ENCODE assay signal across 20 cellular contexts in genomic region chr17:74592087-74592990, GRCh38. TPM values are rescaled to one million over a fixed set of nuclear protein-coding genes. Genes with fewer than 3 reads are reported as not detected.
A peak's percentile ranks its signal among the peaks of the same experiment; 100 is the strongest.
DNase-seq lines count a peak whose midpoint lies in the region; ATAC-seq, FAIRE-seq and TF ChIP-seq lines count a peak whose summit lies in the region.
"Had no signal": no experiment of that assay in that cellular context is flagged by ENCODE, and none has a peak within 500 bp of the region (broad histone marks: within the 10 kb centered on the region; RNA-seq: fewer than 3 reads in every experiment).

Gene CD300LD, minus strand, starts transcription at chr17:74592283. Its CDS starts 81 bp downstream, at chr17:74592202.

- no peak for TF ChIP-seq EP300 in GM12878 (IDR thresholded peaks at IDR 0.05; ENCODE audit: borderline replicate concordance in 1 of 2, control insufficient read depth in 1 of 2, low read depth in 2 of 2, low read length in 2 of 2)

- H3K9ac ChIP-seq in GM12878 (ENCODE audit: control insufficient read depth, insufficient read depth, low read length) (no peak within 1 kb of the TSS), colonic mucosa (ENCODE audit: low read depth in 2 of 2, low read length in 2 of 2) (no peak within 1 kb of the TSS)

- CTCF ChIA-PET in CD4-positive, alpha-beta T cell (lab: Charles Lee), result no interaction called here
- CTCF ChIA-PET in GM12878 (lab: Yijun Ruan, JAX), result interaction anchor here (0.7 to 3.2 kb wide), 6 partner anchors 9 to 277 kb away, joined by 3 to 12 read pairs (median 4); partner anchors contain the start of gene CD300H

- no TSS peak for BruUV-seq in GM12878 (replicated peaks; lab: Mats Ljungman, UMichigan)

- H3K36me3 Mint-ChIP-seq in CD4-positive, alpha-beta T cell (ENCODE audit: low read depth), result no peaks in the 10 kb centered on the region
- H3K36me3 Mint-ChIP-seq: CD4-positive, CD25-positive, alpha-beta regulatory T cell had no signal

- no peaks in the 10 kb centered on the region for H3K9me3 Mint-ChIP-seq in CD4-positive, alpha-beta T cell
- H3K9me3 Mint-ChIP-seq: activated T-helper 1 cell treated with anti-CD3 and anti-CD28 coated beads, Interleukin-12 subunit alpha, Interleukin-12 subunit beta, Interleukin-2, Interleukin-4 antibody, amounts not matched to agents 30 ng/mL and 10 ng/mL and 1 ng/mL, durations not matched to agents 14 hours and 24 hours and 36 hours had no signal

- H3K79me2 ChIP-seq in GM12878 (ENCODE audit: control insufficient read depth, insufficient read depth, low read length), result no peaks in the 10 kb centered on the region

- no peaks in the 10 kb centered on the region for H3K27me3 ChIP-seq in CD4-positive, alpha-beta T cell (ENCODE audit: control insufficient read depth, insufficient read depth, low read length)
- H3K27me3 ChIP-seq in GM12878 (replicated peaks in 1 of 2; ENCODE audit: control insufficient read depth in 2 of 2, insufficient read depth in 2 of 2, low read length in 1 of 2) (peaks cover 0 to 2% of the 10 kb centered on the region in 2 experiments; a peak in 2 of 4 replicates), colonic mucosa (no peaks in the 10 kb centered on the region)
- H3K27me3 ChIP-seq: ovary had no signal

- no peak within 1 kb of the TSS for H3K4me2 ChIP-seq in GM12878 (ENCODE audit: control insufficient read depth, insufficient read depth)

- no peak for TF ChIP-seq POLR2A in GM12878 (IDR thresholded peaks at IDR 0.05; ENCODE audit: low read depth, low read length)

- FAIRE-seq in GM12878 (lab: Jason Lieb, UNC), result no peak

- peaks cover 22% of the 10 kb centered on the region for H3K4me1 Mint-ChIP-seq in CD4-positive, alpha-beta T cell (ENCODE audit: low read depth)

- peak; percentile 77 for ATAC-seq in CD4-positive, alpha-beta T cell (ENCODE audit: poor library complexity)
- ATAC-seq in GM12878 (no peak), HG03439 (IDR thresholded peaks at IDR 0.05; ENCODE audit: unreplicated experiment) (no peak)
- ATAC-seq: activated CD4-positive, CD25-positive, alpha-beta regulatory T cell treated with anti-CD3 and anti-CD28 coated beads, Interleukin-2, amount 50 U/mL, for 24 hours; left cardiac atrium; PC-3 had no signal

- POLR2A ChIA-PET in CD4-positive, alpha-beta T cell (lab: Charles Lee), result interaction anchor here (0.9 to 1.4 kb wide), 2 partner anchors 11 to 281 kb away, joined by 4 to 6 read pairs; no protein-coding TSS in a partner anchor
- POLR2A ChIA-PET in GM12878 (lab: Charles Lee), result interaction anchor here (0.8 kb wide), 1 partner anchor 8 kb away, joined by 4 read pairs; no protein-coding TSS in a partner anchor

- no peak for TF ChIP-seq RAD21 in GM12878 (IDR thresholded peaks at IDR 0.05; ENCODE audit: insufficient read depth, low read depth, low read length)

- no peaks in the 10 kb centered on the region for H4K20me1 ChIP-seq in GM12878 (ENCODE audit: control insufficient read depth, insufficient read depth)

- no peaks in the 10 kb centered on the region for H3K4me1 ChIP-seq in GM12878 (ENCODE audit: control insufficient read depth, insufficient read depth, low read length)
- H3K4me1 ChIP-seq in colonic mucosa, result no peaks in the 10 kb centered on the region
- H3K4me1 ChIP-seq: uterus had no signal

- H3K4me3 ChIP-seq in GM12878, result no peak within 1 kb of the TSS
- no peak within 1 kb of the TSS for H3K4me3 ChIP-seq in colonic mucosa
- H3K4me3 ChIP-seq: ovary, uterus had no signal

- H3K36me3 ChIP-seq in GM12878 (ENCODE audit: control insufficient read depth in 2 of 2, insufficient read depth in 2 of 2, low read length in 1 of 2) (no peaks in the 10 kb centered on the region), colonic mucosa (no peaks in the 10 kb centered on the region)
- H3K36me3 ChIP-seq: ovary, uterus had no signal

- RAD21 ChIA-PET in GM12878 (lab: Charles Lee; ENCODE audit: unreplicated experiment), result interaction anchor here (1.2 to 2.6 kb wide), 2 partner anchors 12 to 19 kb away, joined by 3 to 5 read pairs; no protein-coding TSS in a partner anchor

- intact Hi-C loops in CD4-positive, alpha-beta T cell (cut with DNase I, micrococcal nuclease), result no loop called here
- intact Hi-C loops in GM12878 (cut with micrococcal nuclease; ENCODE audit: unreplicated experiment) (no loop called here), colonic mucosa (cut with DNase I) (no loop called here)

- H3K27ac ChIP-seq in CD4-positive, alpha-beta T cell (ENCODE audit: low read depth, low read length), result no peak within 1 kb of the TSS
- H3K27ac ChIP-seq in GM12878 (ENCODE audit: control insufficient read depth, insufficient read depth) (no peak within 1 kb of the TSS), colonic mucosa (no peak within 1 kb of the TSS)
- H3K27ac ChIP-seq: ovary, uterus had no signal

- peak within 1 kb of the TSS; percentile 76 for H3K27ac Mint-ChIP-seq in CD4-positive, alpha-beta T cell
- H3K27ac Mint-ChIP-seq: activated T-helper 1 cell treated with anti-CD3 and anti-CD28 coated beads, Interleukin-12 subunit alpha, Interleukin-12 subunit beta, Interleukin-2, Interleukin-4 antibody, amounts not matched to agents 30 ng/mL and 10 ng/mL and 1 ng/mL, durations not matched to agents 14 hours and 24 hours and 36 hours; CD4-positive, CD25-positive, alpha-beta regulatory T cell had no signal

- H3K4me3 Mint-ChIP-seq in CD4-positive, alpha-beta T cell, result peak within 1 kb of the TSS; percentile 23
- H3K4me3 Mint-ChIP-seq: activated T-helper 1 cell treated with anti-CD3 and anti-CD28 coated beads, Interleukin-12 subunit alpha, Interleukin-12 subunit beta, Interleukin-2, Interleukin-4 antibody, amounts not matched to agents 30 ng/mL and 10 ng/mL and 1 ng/mL, durations not matched to agents 14 hours and 24 hours and 36 hours had no signal

- SMC1A ChIA-PET in GM12878 (lab: Charles Lee; ENCODE audit: uncharacterized antibody, unreplicated experiment), result no interaction called here

- in situ Hi-C loops in GM12878 (cut with MboI), result no loop called here

- H3K9me3 ChIP-seq in CD4-positive, alpha-beta T cell (ENCODE audit: control insufficient read depth, low read length), result no peaks in the 10 kb centered on the region
- H3K9me3 ChIP-seq in GM12878 (replicated peaks; ENCODE audit: control insufficient read depth, insufficient read depth, low read length), result no peaks in the 10 kb centered on the region; the same call in 2 of the 3 replicates
- no peaks in the 10 kb centered on the region for H3K9me3 ChIP-seq in colonic mucosa
- H3K9me3 ChIP-seq: ovary, uterus had no signal

- WGBS in GM12878 (ENCODE audit: insufficient coverage, insufficient replicate concordance, low lambda C conversion rate, missing lambda C conversion rate), result 35% methylated on average over 14 of the region's 14 CpGs

- no peak within 1 kb of the TSS for H2AFZ ChIP-seq in GM12878 (ENCODE audit: control insufficient read depth, low read depth, low read length)

- H3K27me3 Mint-ChIP-seq in CD4-positive, alpha-beta T cell, result peaks cover 8% of the 10 kb centered on the region

- peak; percentile 33 to 45 for DNase-seq in AML-193 (lab: John Stamatoyannopoulos, UW)
- no peak for DNase-seq in CD4-positive, alpha-beta T cell
- peak; percentile 34 to 81 for DNase-seq in NOMO-1 (lab: John Stamatoyannopoulos, UW; ENCODE audit: unreplicated experiment in 2 of 2)
- DNase-seq in GM12878 (ENCODE audit: low read depth, low spot score), result no peak
- DNase-seq in HCEC 1CT, result no peak
- DNase-seq in colonic mucosa, result no peak
- DNase-seq: effector CD8-positive, alpha-beta T cell; EL; H7; left cardiac atrium; NCI-H1417 treated with DMSO at 0.1 percent for 48 hours; ovary; PC-3; uterus had no signal

- no peak for TF ChIP-seq CTCF in CD4-positive, alpha-beta T cell (IDR thresholded peaks at IDR 0.05)
- no peak for TF ChIP-seq CTCF in GM12878 (IDR thresholded peaks at IDR 0.05 in 2 of 3, conservative IDR thresholded peaks at IDR 0.05 in 1 of 3; ENCODE audit: control insufficient read depth in 2 of 3, extremely low read depth in 1 of 3, insufficient read depth in 1 of 3, low read depth in 3 of 3, low read length in 3 of 3)
- no peak for TF ChIP-seq CTCF in colonic mucosa (IDR thresholded peaks at IDR 0.05)

TF ChIP-seq in GM12878, 131 proteins besides CTCF, POLR2A, EP300 and RAD21 (continues in another document):
- TF ChIP-seq RB1 (IDR thresholded peaks at IDR 0.05; ENCODE audit: borderline replicate concordance), result no peak
- no peak for TF ChIP-seq SMAD1 (IDR thresholded peaks at IDR 0.05; ENCODE audit: low read depth, partially characterized antibody)
- no peak for TF ChIP-seq ZNF217 (IDR thresholded peaks at IDR 0.05)
- TF ChIP-seq HSF1 (IDR thresholded peaks at IDR 0.05; ENCODE audit: low read depth, low read length), result no peak
- no peak for TF ChIP-seq CBX5 (IDR thresholded peaks at IDR 0.05; ENCODE audit: low read depth)
- TF ChIP-seq SPI1 (IDR thresholded peaks at IDR 0.05; ENCODE audit: borderline replicate concordance, insufficient read depth, low read depth, low read length), result peak; percentile 43; the same call in 1 of the 2 replicates

RNA-seq across cellular contexts. Expression of gene CD300LD, which starts in this region (rescaled TPM):
- total RNA-seq in CD4-positive, alpha-beta T cell, result not detected
- total RNA-seq in GM12878 (2013; cell fraction: nucleolus; rRNA removed), result not detected in 2 replicates
- total RNA-seq in GM12878 (2014; rRNA removed) (not detected in 2 replicates), GM12878 (2014; rRNA removed; fragmentation: Illumina TruSeq; extraction: Trizol) (not detected in 2 replicates), GM12878 (2021) (not detected in 2 replicates), colonic mucosa (not detected)
- not detected for polyA plus RNA-seq in GM12878 (2011; ENCODE audit: low read depth)
- polyA plus RNA-seq in GM12878 (2011; rRNA removed) (not detected in 2 replicates), GM12878 (2014; fragmentation: Illumina TruSeq; extraction: Trizol) (not detected in 2 replicates), GM12878 (2014; fragmentation: Nextera tagmentation; extraction: Ambion mirVana) (not detected), GM12878 (2014; rRNA removed) (not detected in 2 replicates), GM12878 (2016; fragmentation: Nextera tagmentation; extraction: Ambion mirVana) (not detected)
- not detected in 2 replicates for polyA plus RNA-seq in GM12878 (2011; cell fraction: cytosol; rRNA removed)
- polyA plus RNA-seq in GM12878 (2011; cell fraction: nucleus; rRNA removed), result not detected in 2 replicates
- polyA plus RNA-seq in GM12878 (2012), result not detected in 2 replicates
- not detected in 2 replicates for polyA minus RNA-seq in GM12878 (2011; rRNA and poly(A)+ RNA removed)
- polyA minus RNA-seq in GM12878 (2011; cell fraction: cytosol; rRNA and poly(A)+ RNA removed), result not detected in 2 replicates
- polyA minus RNA-seq in GM12878 (2011; cell fraction: nucleus; rRNA and poly(A)+ RNA removed), result not detected in 2 replicates
- total RNA-seq: activated T-helper 1 cell treated with anti-CD3 and anti-CD28 coated beads, Interleukin-12 subunit alpha, Interleukin-12 subunit beta, Interleukin-2, Interleukin-4 antibody, amounts not matched to agents 30 ng/mL and 10 ng/mL and 1 ng/mL, durations not matched to agents 14 hours and 24 hours and 36 hours; CD4-positive, CD25-positive, alpha-beta regulatory T cell; fibroblast of lung; H7; left cardiac atrium; ovary; PC-3; skeletal muscle tissue; uterus had no signal
- polyA plus RNA-seq: CD4-positive, CD25-positive, alpha-beta regulatory T cell; fibroblast of lung; ovary had no signal

Comparison
In these comparisons a context has a peak if more than half of its experiments do, and no peak if none do; other contexts are left out.
1. Peak in ATAC-seq in CD4-positive, alpha-beta T cell; RNA of the gene not detected or under 1 TPM.
2. DNase-seq: peak in AML-193 (2 of 2) and NOMO-1 (2 of 2); none in CD4-positive, alpha-beta T cell (0 of 10), GM12878 (single experiment), HCEC 1CT (single experiment) and colonic mucosa (single experiment).